In genomic region chr14:69345402-69345801, GRCh38 we compare ENCODE assay signal across 2 cellular contexts.
TF ChIP-seq lines count a peak whose summit lies in the region.

No MANE protein-coding gene starts in this region.

TF ChIP-seq in HEK293, 187 proteins besides CTCF, POLR2A, EP300 and RAD21 (continued from another document):
- peak; percentile 63; the same call in 1 of the 2 replicates for TF ChIP-seq ZSCAN4 (tag by site-specific recombination; IDR thresholded peaks at IDR 0.05)
- TF ChIP-seq ZBTB48 (tag by site-specific recombination; IDR thresholded peaks at IDR 0.05), result no peak
- TF ChIP-seq HOXD13 (CRISPR knock-in tag; IDR thresholded peaks at IDR 0.05; ENCODE audit: borderline replicate concordance), result no peak
- no peak for TF ChIP-seq TRIM28 (IDR thresholded peaks at IDR 0.05; ENCODE audit: borderline replicate concordance, low read length)

TF ChIP-seq in WTC11, 78 proteins besides CTCF, POLR2A, EP300 and RAD21 (continued from another document):
- TF ChIP-seq ZSCAN18 (CRISPR knock-in tag; IDR thresholded peaks at IDR 0.05) (no peak), JUN (CRISPR knock-in tag; IDR thresholded peaks at IDR 0.05) (no peak), GRHL2 (CRISPR knock-in tag; IDR thresholded peaks at IDR 0.05; ENCODE audit: insufficient replicate concordance, severe bottlenecking) (no peak), ZNF232 (CRISPR knock-in tag; IDR thresholded peaks at IDR 0.05) (no peak), FOXJ3 (CRISPR knock-in tag; IDR thresholded peaks at IDR 0.05; ENCODE audit: borderline replicate concordance) (no peak), AR (CRISPR knock-in tag; IDR thresholded peaks at IDR 0.05) (no peak), ATF1 (CRISPR knock-in tag; IDR thresholded peaks at IDR 0.05) (no peak), ETV6 (CRISPR knock-in tag; IDR thresholded peaks at IDR 0.05) (no peak), MXD4 (CRISPR knock-in tag; IDR thresholded peaks at IDR 0.05; ENCODE audit: borderline replicate concordance) (no peak)
